ENCODE assay signal across 8 cellular contexts in the genomic region with DNA sequence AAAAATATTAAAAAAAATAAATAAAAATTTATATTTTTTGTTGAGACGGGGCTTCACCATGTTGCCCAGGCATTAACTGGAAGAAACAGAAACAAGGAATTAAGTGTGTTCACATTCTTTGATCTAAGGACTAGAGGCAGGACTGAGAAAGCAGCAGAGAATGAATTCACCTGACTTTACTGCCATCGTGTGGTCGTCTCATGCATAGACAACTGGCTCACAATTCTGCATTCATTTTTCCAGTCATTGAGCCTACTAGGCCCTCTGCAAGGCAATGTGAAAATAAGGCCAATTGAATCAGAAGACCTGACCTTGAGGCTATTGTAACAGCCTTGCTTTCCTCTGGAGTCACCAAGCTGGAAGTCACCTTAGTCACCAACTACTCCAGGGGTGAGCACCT. TPM values are rescaled to one million over a fixed set of nuclear protein-coding genes. Genes with fewer than 3 reads are reported as not detected.
DNase-seq lines count a peak whose midpoint lies in the region; ATAC-seq and TF ChIP-seq lines count a peak whose summit lies in the region.

No MANE protein-coding gene starts in this region.

- no peaks in the 10 kb centered on the region for H3K27me3 Mint-ChIP-seq in osteocyte (ENCODE audit: unreplicated experiment)

- DNase-seq in activated T-cell treated with anti-CD3 and anti-CD28 coated beads for 24 hours (ENCODE audit: low read depth) = peak; percentile 12
- DNase-seq in activated T-cell treated with anti-CD3 and anti-CD28 coated beads, Interleukin-2, amount 50 U/mL, for 1 hour = no peak
- DNase-seq in NCI-H460 (ENCODE audit: extremely low read depth, low read depth) = peak; percentile 46
- DNase-seq in activated naive CD4-positive, alpha-beta T cell treated with anti-CD3 and anti-CD28 coated beads, Interleukin-2, amount 50 U/mL, for 16 hours = peak; percentile 8
- peak; percentile 41 for DNase-seq in glomerular endothelial cell (ENCODE audit: extremely low read depth, low read depth, low spot score)
- no peak for DNase-seq in osteocyte (ENCODE audit: extremely low spot score, unreplicated experiment)
- DNase-seq in GOT3 (lab: John Stamatoyannopoulos, UW) = no peak

- peak; percentile 86 for TF ChIP-seq CTCF in osteocyte (IDR thresholded peaks at IDR 0.05)

- H3K36me3 Mint-ChIP-seq in osteocyte (ENCODE audit: unreplicated experiment) = no peaks in the 10 kb centered on the region

- no peak overlapping the region for H3K27ac Mint-ChIP-seq in osteocyte (ENCODE audit: unreplicated experiment)

- no peak overlapping the region for H3K4me3 Mint-ChIP-seq in osteocyte (ENCODE audit: unreplicated experiment)

- no peaks in the 10 kb centered on the region for H3K9me3 Mint-ChIP-seq in osteocyte (ENCODE audit: unreplicated experiment)

- peak; percentile 37 for ATAC-seq in HG03159 (IDR thresholded peaks at IDR 0.05; ENCODE audit: unreplicated experiment)

- peaks cover 5% of the 10 kb centered on the region for H3K4me1 Mint-ChIP-seq in osteocyte (ENCODE audit: unreplicated experiment)

RNA-seq across cellular contexts. Expression of gene LHFPL1, which starts 37.4 kb away (rescaled TPM):
- total RNA-seq in NCI-H460 (2014; rRNA removed; shearing (Covaris generic)) = not detected in 2 replicates
- not detected in 2 replicates for polyA plus RNA-seq in NCI-H460 (2014; cell fraction: nucleus; rRNA removed)
- total RNA-seq in glomerular endothelial cell (not detected in 2 replicates), osteocyte (0.19 and 0.21 TPM in 2 replicates)

Comparison
In these comparisons a context has a peak if more than half of its experiments do, and no peak if none do; other contexts are left out.
1. DNase-seq: peak in activated T-cell treated with anti-CD3 and anti-CD28 coated beads for 24 hours (single experiment), NCI-H460 (single experiment), activated naive CD4-positive, alpha-beta T cell treated with anti-CD3 and anti-CD28 coated beads, Interleukin-2, amount 50 U/mL, for 16 hours (single experiment) and glomerular endothelial cell (single experiment); none in activated T-cell treated with anti-CD3 and anti-CD28 coated beads, Interleukin-2, amount 50 U/mL, for 1 hour (single experiment), osteocyte (single experiment) and GOT3 (single experiment).